In genomic region chr5:62328772-62329491, GRCh38 we compare ENCODE assay signal across 16 cellular contexts. TPM values are rescaled to one million over a fixed set of nuclear protein-coding genes. Genes with fewer than 3 reads are reported as not detected.
DNase-seq lines count a peak whose midpoint lies in the region; ATAC-seq and TF ChIP-seq lines count a peak whose summit lies in the region.
"Had no signal": no experiment of that assay in that cellular context is flagged by ENCODE, and none has a peak within 500 bp of the region (broad histone marks: within the 10 kb centered on the region; RNA-seq: fewer than 3 reads in every experiment).

No MANE protein-coding gene starts in this region.

- peaks cover 7 to 11% of the 10 kb centered on the region in 2 donors for H3K36me3 Mint-ChIP-seq in activated T-cell treated with anti-CD3 and anti-CD28 coated beads, Interleukin-2, amount 50 U/mL, for 72 hours (ENCODE audit: insufficient read depth in 2 of 2)
- peaks cover 100% of the 10 kb centered on the region for H3K36me3 Mint-ChIP-seq in stimulated activated effector memory CD8-positive, alpha-beta T cell treated with anti-CD3 and anti-CD28 coated beads, Interleukin-12 subunit alpha, Interleukin-12 subunit beta, amount 100 ng/mL, for 72 hours

- peak in 1 of 2 donors; percentile 41 for ATAC-seq in activated T-cell treated with anti-CD3 and anti-CD28 coated beads, Interleukin-2, amount 50 U/mL, for 72 hours (replicated peaks in 1 of 2)
- ATAC-seq in stimulated activated effector memory CD8-positive, alpha-beta T cell treated with anti-CD3 and anti-CD28 coated beads, Interleukin-12 subunit alpha, Interleukin-12 subunit beta, amount 100 ng/mL, for 72 hours: peak; percentile 51
- ATAC-seq: psoas muscle had no signal

- H3K4me3 ChIP-seq in fibroblast of mammary gland (ENCODE audit: control insufficient read depth, low read depth, low read length): no peak overlapping the region
- H3K4me3 ChIP-seq: MG63, psoas muscle had no signal

- H3K4me1 Mint-ChIP-seq in activated T-cell treated with anti-CD3 and anti-CD28 coated beads, Interleukin-2, amount 50 U/mL, for 72 hours (ENCODE audit: low read depth): peaks cover 74% of the 10 kb centered on the region
- peaks cover 82% of the 10 kb centered on the region for H3K4me1 Mint-ChIP-seq in stimulated activated effector memory CD8-positive, alpha-beta T cell treated with anti-CD3 and anti-CD28 coated beads, Interleukin-12 subunit alpha, Interleukin-12 subunit beta, amount 100 ng/mL, for 72 hours

- no peak for TF ChIP-seq CTCF in fibroblast of mammary gland (conservative IDR thresholded peaks at IDR 0.05; ENCODE audit: control insufficient read depth, insufficient read depth, low read depth, low read length)

- DNase-seq in activated T-cell treated with anti-CD3 and anti-CD28 coated beads, Interleukin-2, amount 50 U/mL, for 72 hours: no peak
- no peak for DNase-seq in activated T-cell treated with anti-CD3 and anti-CD28 coated beads, Interleukin-2, amount 50 U/mL, for 48 hours
- DNase-seq in NCI-H69 (lab: John Stamatoyannopoulos, UW): peak; percentile 51
- DNase-seq in fibroblast of mammary gland (ENCODE audit: low read depth): peak; percentile 17
- no peak for DNase-seq in stimulated activated effector memory CD8-positive, alpha-beta T cell treated with anti-CD3 and anti-CD28 coated beads, Interleukin-12 subunit alpha, Interleukin-12 subunit beta, amount 100 ng/mL, for 72 hours (ENCODE audit: low spot score in 2 of 2)
- DNase-seq in HCEC 1CT: no peak
- DNase-seq in occipital lobe (lab: John Stamatoyannopoulos, UW): no peak
- DNase-seq in NOMO-1 (lab: John Stamatoyannopoulos, UW; ENCODE audit: unreplicated experiment in 2 of 2): no peak
- DNase-seq: head of caudate nucleus; kidney; MG63; NCI-H2171; NK-92 treated with Interleukin-12 subunit alpha and Interleukin-12 subunit beta, amount 100 ng/mL, for 24 hours; psoas muscle; Right ventricle myocardium superior had no signal

- H3K9me3 Mint-ChIP-seq in activated T-cell treated with anti-CD3 and anti-CD28 coated beads, Interleukin-2, amount 50 U/mL, for 72 hours: no peaks in the 10 kb centered on the region
- H3K9me3 Mint-ChIP-seq in stimulated activated effector memory CD8-positive, alpha-beta T cell treated with anti-CD3 and anti-CD28 coated beads, Interleukin-12 subunit alpha, Interleukin-12 subunit beta, amount 100 ng/mL, for 72 hours: no peaks in the 10 kb centered on the region
- H3K9me3 Mint-ChIP-seq: activated naive CD4-positive, alpha-beta T cell treated with anti-CD3 and anti-CD28 coated beads, Interleukin-2, amount 50 U/mL, for 72 hours had no signal

- peak overlapping the region in 1 of 2 donors; percentile 74 for H3K4me3 Mint-ChIP-seq in activated T-cell treated with anti-CD3 and anti-CD28 coated beads, Interleukin-2, amount 50 U/mL, for 72 hours
- H3K4me3 Mint-ChIP-seq in stimulated activated effector memory CD8-positive, alpha-beta T cell treated with anti-CD3 and anti-CD28 coated beads, Interleukin-12 subunit alpha, Interleukin-12 subunit beta, amount 100 ng/mL, for 72 hours: peak overlapping the region; percentile 55

- peak overlapping the region; percentile 89 for H3K27ac Mint-ChIP-seq in activated T-cell treated with anti-CD3 and anti-CD28 coated beads, Interleukin-2, amount 50 U/mL, for 72 hours
- peak overlapping the region; percentile 90 for H3K27ac Mint-ChIP-seq in stimulated activated effector memory CD8-positive, alpha-beta T cell treated with anti-CD3 and anti-CD28 coated beads, Interleukin-12 subunit alpha, Interleukin-12 subunit beta, amount 100 ng/mL, for 72 hours

- no peaks in the 10 kb centered on the region for H3K27me3 Mint-ChIP-seq in activated T-cell treated with anti-CD3 and anti-CD28 coated beads, Interleukin-2, amount 50 U/mL, for 72 hours (ENCODE audit: low read depth)

RNA-seq across cellular contexts. Expression of gene KIF2A, which starts 22.9 kb away (rescaled TPM):
- total RNA-seq in activated T-cell treated with anti-CD3 and anti-CD28 coated beads, Interleukin-2, amount 50 U/mL, for 72 hours: 100 to 1,000 TPM; 158 to 193 TPM
- total RNA-seq in occipital lobe: 285 TPM

Comparison
In these comparisons a context has a peak if more than half of its experiments do, and no peak if none do; other contexts are left out.
1. DNase-seq: peak in NCI-H69 (single experiment) and fibroblast of mammary gland (single experiment); none in activated T-cell treated with anti-CD3 and anti-CD28 coated beads, Interleukin-2, amount 50 U/mL, for 72 hours (0 of 2), activated T-cell treated with anti-CD3 and anti-CD28 coated beads, Interleukin-2, amount 50 U/mL, for 48 hours (0 of 2), stimulated activated effector memory CD8-positive, alpha-beta T cell treated with anti-CD3 and anti-CD28 coated beads, Interleukin-12 subunit alpha, Interleukin-12 subunit beta, amount 100 ng/mL, for 72 hours (0 of 2), HCEC 1CT (single experiment), occipital lobe (single experiment) and NOMO-1 (0 of 2).